In the genomic region with DNA sequence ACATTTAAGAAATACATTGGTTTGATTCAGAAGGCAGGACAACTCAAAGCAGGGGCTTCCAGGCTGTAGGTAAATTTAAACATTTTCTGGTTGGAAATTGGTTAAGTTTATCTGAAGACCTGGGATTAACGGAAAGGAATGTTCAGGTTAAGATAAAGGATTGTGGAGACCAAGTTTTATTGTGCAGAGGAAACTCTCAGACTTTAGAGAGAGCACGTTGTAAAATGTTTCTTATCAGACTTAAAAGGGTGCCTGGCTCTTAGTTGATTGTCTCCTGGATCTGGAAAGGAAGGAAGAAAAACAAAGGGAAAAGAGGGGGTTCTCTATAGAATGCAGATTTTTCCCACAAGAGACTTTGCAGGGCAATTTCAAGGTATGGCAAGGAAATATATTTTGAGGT, we compare ENCODE assay signal across 2 cellular contexts.
TF ChIP-seq lines count a peak whose summit lies in the region.
"Not testable (repeated sequence)": the region's sequence is repeated elsewhere in the genome, so short reads cannot be mapped to it uniquely, and the experiment has no call there.

No MANE protein-coding gene starts in this region.

TF ChIP-seq in HEK293, 187 proteins besides CTCF, POLR2A, EP300 and RAD21:
- TF ChIP-seq IKZF3 (tag by site-specific recombination; IDR thresholded peaks at IDR 0.05): peak; percentile 65

TF ChIP-seq in K562, 482 proteins besides CTCF, POLR2A, EP300 and RAD21:
- TF ChIP-seq SMARCA4 (IDR thresholded peaks at IDR 0.05): peak; percentile 84
- peak; percentile 76 for TF ChIP-seq TCF3 (CRISPR knock-in tag; IDR thresholded peaks at IDR 0.05)
- peak; percentile 66 for TF ChIP-seq NCOR1 (IDR thresholded peaks at IDR 0.05)
- peak; percentile 62; the same call in 1 of the 2 replicates for TF ChIP-seq HMBOX1 (IDR thresholded peaks at IDR 0.05)
- peak; percentile 74 for TF ChIP-seq TAL1 (IDR thresholded peaks at IDR 0.05)
- TF ChIP-seq CBFA2T3 (IDR thresholded peaks at IDR 0.05): peak; percentile 88
- peak; percentile 66 for TF ChIP-seq TEAD4 (IDR thresholded peaks at IDR 0.05; ENCODE audit: low read length)
- TF ChIP-seq TEAD4 (CRISPR knock-in tag; IDR thresholded peaks at IDR 0.05; ENCODE audit: borderline replicate concordance); FOXM1 (CRISPR knock-in tag; IDR thresholded peaks at IDR 0.05; ENCODE audit: low read depth): not testable (repeated sequence)
- TF ChIP-seq MTA2 (IDR thresholded peaks at IDR 0.05; ENCODE audit: low read depth): peak; percentile 31; the same call in 1 of the 2 replicates
- peak; percentile 19 to 30; a peak in 1 of 4 replicates for TF ChIP-seq KDM1A (IDR thresholded peaks at IDR 0.05)
- TF ChIP-seq SMARCE1 (IDR thresholded peaks at IDR 0.05): peak; percentile 37; the same call in 1 of the 2 replicates
- peak; percentile 49 for TF ChIP-seq FOXM1 (IDR thresholded peaks at IDR 0.05; ENCODE audit: low read depth)
- TF ChIP-seq ARID1B (IDR thresholded peaks at IDR 0.05): peak; percentile 87
- TF ChIP-seq CBFA2T2 (conservative IDR thresholded peaks at IDR 0.05): peak; percentile 76
- peak; percentile 84 for TF ChIP-seq SOX6 (IDR thresholded peaks at IDR 0.05)
- peak; percentile 67 for TF ChIP-seq DPF2 (IDR thresholded peaks at IDR 0.05)
